Comparison of ENCODE assay signal across 9 cellular contexts in the genomic region with DNA sequence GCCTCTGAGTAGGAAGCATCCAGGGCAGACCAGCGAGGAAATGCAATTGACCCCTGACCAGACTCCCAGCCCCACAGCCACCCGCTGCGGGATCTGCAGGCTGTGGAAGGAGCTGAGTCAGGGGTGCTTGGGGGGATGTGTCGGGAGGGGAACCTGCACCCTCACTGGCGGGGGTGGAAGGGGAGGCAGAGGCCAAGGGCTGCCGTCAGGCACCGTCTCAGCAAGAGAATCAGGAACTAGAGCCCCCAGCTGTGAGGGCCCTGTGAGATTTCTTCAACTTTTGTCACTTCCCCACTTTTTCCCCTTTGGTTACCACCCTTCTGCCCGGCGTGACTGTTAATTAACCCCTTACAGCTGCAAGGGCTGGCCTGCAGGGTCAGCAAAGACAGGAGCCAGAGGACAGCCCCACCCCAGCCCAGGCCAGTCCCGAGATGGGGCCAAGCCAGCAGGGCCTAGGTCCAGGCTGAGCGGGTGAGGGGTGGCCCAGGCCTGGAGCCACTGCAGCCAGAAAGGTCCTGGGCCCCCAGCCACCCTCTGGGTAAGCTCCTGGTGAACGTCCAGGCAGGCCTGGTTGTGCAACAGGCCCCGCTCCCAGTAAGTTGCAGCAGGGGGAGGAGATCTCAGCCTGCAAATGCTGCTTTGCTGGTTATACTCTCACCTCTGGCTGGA.
DNase-seq lines count a peak whose midpoint lies in the region; ATAC-seq and TF ChIP-seq lines count a peak whose summit lies in the region.
"Had no signal": no experiment of that assay in that cellular context is flagged by ENCODE, and none has a peak within 500 bp of the region (broad histone marks: within the 10 kb centered on the region; RNA-seq: fewer than 3 reads in every experiment).

No MANE protein-coding gene starts in this region.

- peak; percentile 85 for ATAC-seq in Right ventricle myocardium inferior
- ATAC-seq in HG02623 (IDR thresholded peaks at IDR 0.05; ENCODE audit: unreplicated experiment): no peak

- intact Hi-C loops in Right ventricle myocardium inferior (cut with DNase I): no loop called here

- H3K4me1 ChIP-seq in BE2C: peaks cover 44% of the 10 kb centered on the region

- H3K9me3 ChIP-seq in BE2C: 0 out of 2 replicates have a peak, but pooled peaks cover 5% of the 10 kb centered on the region

- no peak overlapping the region for H3K4me3 ChIP-seq in BE2C (ENCODE audit: low read depth, low read length)

- TF ChIP-seq CTCF in BE2C (IDR thresholded peaks at IDR 0.05; ENCODE audit: low read depth, low read length): no peak

- H3K27me3 ChIP-seq in BE2C: no peaks in the 10 kb centered on the region

- DNase-seq in BE2C: peak; percentile 58
- DNase-seq in SK-N-DZ (ENCODE audit: low spot score): peak; percentile 28
- DNase-seq in Right ventricle myocardium inferior (ENCODE audit: missing footprints): peak; percentile 87
- DNase-seq in occipital lobe (lab: John Stamatoyannopoulos, UW): peak; percentile 51
- no peak for DNase-seq in NCI-H1930 (lab: John Stamatoyannopoulos, UW)
- DNase-seq in effector CD4-positive, alpha-beta T cell: no peak
- DNase-seq in NCI-H748 (lab: John Stamatoyannopoulos, UW; ENCODE audit: unreplicated experiment): no peak
- DNase-seq: DMS79 had no signal

- no peaks in the 10 kb centered on the region for H3K36me3 ChIP-seq in BE2C

Comparison
In these comparisons a context has a peak if more than half of its experiments do, and no peak if none do; other contexts are left out.
1. DNase-seq: peak in BE2C (single experiment), SK-N-DZ (single experiment), Right ventricle myocardium inferior (single experiment) and occipital lobe (single experiment); none in NCI-H1930 (0 of 2), effector CD4-positive, alpha-beta T cell (single experiment) and NCI-H748 (single experiment).